In genomic region chr16:11283820-11284248, GRCh38 we compare ENCODE assay signal across 2 cellular contexts.
TF ChIP-seq lines count a peak whose summit lies in the region.

No MANE protein-coding gene starts in this region.

TF ChIP-seq in GM23338, 12 proteins besides CTCF, POLR2A, EP300 and RAD21 (continued from another document):
- TF ChIP-seq REST (IDR thresholded peaks at IDR 0.05; ENCODE audit: unreplicated experiment) (peak; percentile 38), EZH2phosphoT487 (IDR thresholded peaks at IDR 0.05; ENCODE audit: unreplicated experiment) (no peak)

TF ChIP-seq in WTC11, 78 proteins besides CTCF, POLR2A, EP300 and RAD21 (continued from another document):
- TF ChIP-seq ZNF281 (CRISPR knock-in tag; IDR thresholded peaks at IDR 0.05), result no peak
- no peak for TF ChIP-seq ZNF263 (CRISPR knock-in tag; IDR thresholded peaks at IDR 0.05; ENCODE audit: low read depth)
- TF ChIP-seq TEAD4 (CRISPR knock-in tag; IDR thresholded peaks at IDR 0.05), result no peak
